Comparison of ENCODE assay signal across 1 cellular context in genomic region chr12:124837249-124837897, GRCh38.
TF ChIP-seq lines count a peak whose summit lies in the region.

No MANE protein-coding gene starts in this region.

TF ChIP-seq in HepG2, 621 proteins besides CTCF, POLR2A, EP300 and RAD21 (continued from another document):
- no peak for TF ChIP-seq ZNF275 (CRISPR knock-in tag; IDR thresholded peaks at IDR 0.05; ENCODE audit: borderline replicate concordance)
- no peak for TF ChIP-seq FOXK1 (CRISPR knock-in tag; IDR thresholded peaks at IDR 0.05; ENCODE audit: borderline replicate concordance, low read depth)
